ENCODE assay signal across 9 cellular contexts in genomic region chr7:64793106-64793755, GRCh38. TPM values are rescaled to one million over a fixed set of nuclear protein-coding genes. Genes with fewer than 3 reads are reported as not detected.
DNase-seq lines count a peak whose midpoint lies in the region; ATAC-seq and TF ChIP-seq lines count a peak whose summit lies in the region.
"Had no signal": no experiment of that assay in that cellular context is flagged by ENCODE, and none has a peak within 500 bp of the region (broad histone marks: within the 10 kb centered on the region; RNA-seq: fewer than 3 reads in every experiment).

No MANE protein-coding gene starts in this region.

- POLR2A ChIA-PET in T-cell (lab: Charles Lee) = interaction anchor here (0.6 to 1.2 kb wide), 2 partner anchors 126 to 241 kb away, joined by 3 to 5 read pairs; no protein-coding TSS in a partner anchor

- H3K27ac ChIP-seq in 22Rv1 (peak overlapping the region; percentile 89; the same call in 1 of the 2 replicates), DOHH2 (ENCODE audit: low read depth, low read length) (no peak overlapping the region), suprapubic skin (no peak overlapping the region)

- H3K36me3 Mint-ChIP-seq in T-cell = peaks cover 6% of the 10 kb centered on the region
- peaks cover 5% of the 10 kb centered on the region for H3K36me3 Mint-ChIP-seq in memory B cell

- H3K36me3 ChIP-seq in DOHH2 (ENCODE audit: control insufficient read depth, low read length) (peaks cover 29% of the 10 kb centered on the region), suprapubic skin (no peaks in the 10 kb centered on the region)

- TF ChIP-seq EP300 in suprapubic skin (IDR thresholded peaks at IDR 0.05) = no peak

- no peak for TF ChIP-seq POLR2A in suprapubic skin (IDR thresholded peaks at IDR 0.05)

- CTCF ChIA-PET in T-cell (lab: Charles Lee) = interaction anchor here (1.4 to 1.9 kb wide), 2 partner anchors 9 to 230 kb away, joined by 3 to 6 read pairs; partner anchors contain the start of gene ZNF680 (in 1 of the 2)

- DNase-seq in T-cell (no peak), memory B cell (ENCODE audit: low spot score in 2 of 2) (no peak), SW480 (ENCODE audit: low spot score) (no peak), SIG-M5 treated with dmso at 0.1 percent for 504 hours (lab: John Stamatoyannopoulos, UW; ENCODE audit: unreplicated experiment) (no peak), suprapubic skin (ENCODE audit: low spot score in 2 of 2) (no peak)
- DNase-seq in stimulated activated naive CD4-positive, alpha-beta T cell treated with Interleukin-2 at 50 U/mL for 16 hours (lab: John Stamatoyannopoulos, UW) = no peak
- DNase-seq: effector memory CD4-positive, alpha-beta T cell had no signal

- H3K27me3 Mint-ChIP-seq in T-cell (no peaks in the 10 kb centered on the region), memory B cell (no peaks in the 10 kb centered on the region)

- H3K79me2 ChIP-seq in DOHH2 (ENCODE audit: control insufficient read depth, low read length) = peaks cover 37% of the 10 kb centered on the region

- H3F3A ChIP-seq in DOHH2 (ENCODE audit: control insufficient read depth, insufficient read depth) = no peaks in the 10 kb centered on the region

- WGBS in suprapubic skin = 77% methylated on average over 4 of the region's 4 CpGs

- H3K4me3 Mint-ChIP-seq in T-cell (peak overlapping the region; percentile 56 to 99 (median 99)), memory B cell (peak overlapping the region; percentile 17)

- H3K4me2 ChIP-seq in DOHH2 (ENCODE audit: low read length) = no peak overlapping the region

- H3K4me3 ChIP-seq in DOHH2 (ENCODE audit: low read length) (peak overlapping the region; percentile 91; the same call in 1 of the 2 replicates), suprapubic skin (no peak overlapping the region)

- H3K9me2 ChIP-seq in DOHH2 (replicated peaks; ENCODE audit: control insufficient read depth, low read length) = no peaks in the 10 kb centered on the region

- no peaks in the 10 kb centered on the region; the same call in 1 of the 2 replicates for H4K20me1 ChIP-seq in DOHH2 (ENCODE audit: control insufficient read depth, insufficient read depth, low read depth, low read length)

- H3K4me1 Mint-ChIP-seq in T-cell = peaks cover 24 to 39% (median 33%) of the 10 kb centered on the region in 3 donors
- peaks cover 16% of the 10 kb centered on the region for H3K4me1 Mint-ChIP-seq in memory B cell

- H3K9me3 Mint-ChIP-seq in T-cell (no peaks in the 10 kb centered on the region), memory B cell (no peaks in the 10 kb centered on the region)

- TF ChIP-seq CTCF in 22Rv1 (IDR thresholded peaks at IDR 0.05) = no peak
- no peak for TF ChIP-seq CTCF in DOHH2 (IDR thresholded peaks at IDR 0.05; ENCODE audit: low read depth, low read length, poor library complexity, severe bottlenecking)
- TF ChIP-seq CTCF in suprapubic skin (IDR thresholded peaks at IDR 0.05) = no peak

- H3K27me3 ChIP-seq in DOHH2 (ENCODE audit: control insufficient read depth, low read length) = no peaks in the 10 kb centered on the region
- H3K27me3 ChIP-seq in suprapubic skin = no peaks in the 10 kb centered on the region

- H3K9me3 ChIP-seq in DOHH2 (ENCODE audit: control insufficient read depth, insufficient read depth, low read length) (no peaks in the 10 kb centered on the region; the same call in 1 of the 2 replicates), suprapubic skin (no peaks in the 10 kb centered on the region)

- ATAC-seq in T-cell (replicated peaks in 1 of 4) (no peak), memory B cell (ENCODE audit: low read depth) (no peak)

- H3K27ac Mint-ChIP-seq in T-cell = peak overlapping the region; percentile 69 to 97
- no peak overlapping the region for H3K27ac Mint-ChIP-seq in memory B cell

- H3K4me1 ChIP-seq in DOHH2 (ENCODE audit: control insufficient read depth, low read length) (peaks cover 18% of the 10 kb centered on the region), suprapubic skin (peaks cover 27% of the 10 kb centered on the region)

RNA-seq across cellular contexts. Expression of gene ZNF138, which starts 1.0 kb away (rescaled TPM):
- total RNA-seq in T-cell (10 to 100 TPM in 4 of 5 donors, 1 to 10 TPM in 1; 9.3 to 13.4 (median 11.1) TPM), suprapubic skin (10 to 100 TPM; 24.3 to 61.3 (median 29.7) TPM)
